ENCODE assay signal across 13 cellular contexts in the genomic region with DNA sequence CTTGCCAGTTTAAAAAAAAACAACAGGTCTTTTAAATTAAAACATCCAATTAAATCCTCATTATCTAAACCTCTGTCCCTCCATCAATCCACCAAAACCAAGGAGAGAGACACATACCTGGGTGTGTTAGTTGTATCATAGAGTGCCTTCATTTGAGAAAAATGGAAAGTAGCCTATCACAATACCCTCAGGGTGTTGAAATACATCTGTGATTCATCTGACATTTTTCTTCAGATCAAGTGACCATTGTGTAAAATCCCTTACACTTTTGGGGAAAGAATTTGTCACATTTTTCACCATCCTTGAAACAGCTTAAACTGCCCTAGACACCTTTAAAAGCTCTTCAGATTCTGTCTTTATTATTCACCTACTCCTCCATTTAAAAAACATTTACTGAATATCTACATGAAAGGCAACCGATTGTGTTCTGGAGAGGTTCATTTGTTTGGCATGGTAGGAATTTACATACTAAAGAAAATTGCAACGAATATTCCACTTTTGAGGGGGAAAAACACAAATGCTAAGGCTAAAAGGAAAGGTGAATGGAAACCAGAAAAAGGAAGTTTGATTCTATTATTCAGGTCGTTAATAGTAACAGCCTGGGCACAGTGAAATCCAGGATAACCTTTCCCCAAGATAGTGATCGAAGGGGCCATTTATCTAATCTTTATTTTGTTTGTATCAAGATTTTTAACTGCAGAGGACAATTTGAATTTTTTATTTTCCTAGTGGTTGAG.
A peak's percentile ranks its signal among the peaks of the same experiment; 100 is the strongest.
DNase-seq lines count a peak whose midpoint lies in the region; ATAC-seq and TF ChIP-seq lines count a peak whose summit lies in the region.
"Had no signal": no experiment of that assay in that cellular context is flagged by ENCODE, and none has a peak within 500 bp of the region (broad histone marks: within the 10 kb centered on the region; RNA-seq: fewer than 3 reads in every experiment).

No MANE protein-coding gene starts in this region.

- no peaks in the 10 kb centered on the region for H3K27me3 Mint-ChIP-seq in MCF 10A (ENCODE audit: insufficient read depth, unreplicated experiment)
- H3K27me3 Mint-ChIP-seq in WTC11 (ENCODE audit: low read depth), result no peaks in the 10 kb centered on the region
- H3K27me3 Mint-ChIP-seq in stimulated activated naive CD8-positive, alpha-beta T cell treated with anti-CD3 and anti-CD28 coated beads, Interleukin-15, amount 100 ng/mL, for 72 hours, result no peaks in the 10 kb centered on the region

- H3K4me3 ChIP-seq in breast epithelium, result no peak overlapping the region
- H3K4me3 ChIP-seq: SJSA1 had no signal

- H3K9me3 Mint-ChIP-seq in MCF 10A (ENCODE audit: unreplicated experiment), result no peaks in the 10 kb centered on the region
- H3K9me3 Mint-ChIP-seq in WTC11, result peaks cover 18% of the 10 kb centered on the region
- H3K9me3 Mint-ChIP-seq in stimulated activated naive CD8-positive, alpha-beta T cell treated with anti-CD3 and anti-CD28 coated beads, Interleukin-15, amount 100 ng/mL, for 72 hours, result peaks cover 13% of the 10 kb centered on the region in 2 donors

- H3K36me3 Mint-ChIP-seq in MCF 10A (ENCODE audit: insufficient read depth, unreplicated experiment) (peaks cover 4% of the 10 kb centered on the region), WTC11 (peaks cover 24% of the 10 kb centered on the region)

- no peaks in the 10 kb centered on the region for H3K9me3 ChIP-seq in breast epithelium

- no peaks in the 10 kb centered on the region for H3K27me3 ChIP-seq in breast epithelium
- H3K27me3 ChIP-seq: SJSA1 had no signal

- intact Hi-C loops in MCF 10A (cut with micrococcal nuclease), result no loop called here
- intact Hi-C loops in breast epithelium (cut with DNase I; ENCODE audit: low total_unique reads), result no loop called here

- CTCF ChIA-PET in MCF 10A (lab: Yijun Ruan, JAX), result no interaction called here
- CTCF ChIA-PET in WTC11 (lab: Charles Lee), result no interaction called here

- H3K27ac ChIP-seq in breast epithelium, result no peak overlapping the region
- H3K27ac ChIP-seq: SJSA1 had no signal

- TF ChIP-seq CTCF in MCF 10A (IDR thresholded peaks at IDR 0.05; ENCODE audit: unreplicated experiment) (no peak), breast epithelium (IDR thresholded peaks at IDR 0.05) (no peak), WTC11 (IDR thresholded peaks at IDR 0.05) (no peak)

- no peaks in the 10 kb centered on the region for H3K4me1 ChIP-seq in breast epithelium
- H3K4me1 ChIP-seq: SJSA1 had no signal

- DNase-seq in MCF 10A (ENCODE audit: unreplicated experiment), result peak; percentile 73
- DNase-seq in breast epithelium (ENCODE audit: low spot score in 2 of 2), result no peak
- no peak for DNase-seq in WTC11 (ENCODE audit: low spot score)
- DNase-seq in iPS DF 19.7 (ENCODE audit: low read depth, low spot score), result peak; percentile 56
- DNase-seq in stimulated activated naive CD8-positive, alpha-beta T cell treated with anti-CD3 and anti-CD28 coated beads, Interleukin-15, amount 100 ng/mL, for 72 hours, result no peak
- no peak for DNase-seq in pons (ENCODE audit: low spot score)
- no peak for DNase-seq in hippocampal formation (lab: John Stamatoyannopoulos, UW)
- no peak for DNase-seq in stimulated activated CD4-positive, alpha-beta T cell treated with anti-CD3 and anti-CD28 coated beads, Interleukin-4, amount 100 ng/mL, for 24 hours
- DNase-seq: activated CD4-positive, alpha-beta T cell treated with anti-CD3 and anti-CD28 coated beads, Interleukin-2, amount 50 U/mL, for 4 hours; NCI-H1436; stimulated activated CD4-positive, alpha-beta T cell treated with anti-CD3 and anti-CD28 coated beads, Interleukin-15, amount 100 ng/mL, for 24 hours; T1000 had no signal

- H3K36me3 ChIP-seq in breast epithelium, result no peaks in the 10 kb centered on the region
- H3K36me3 ChIP-seq: SJSA1 had no signal

- POLR2A ChIA-PET in MCF 10A (lab: Yijun Ruan, JAX) (interaction anchor here (1.0 to 1.5 kb wide), 2 partner anchors 13 to 14 kb away, joined by 4 read pairs; no protein-coding TSS in a partner anchor), WTC11 (lab: Charles Lee) (no interaction called here)

- BruUV-seq in MCF 10A (replicated peaks; lab: Mats Ljungman, UMichigan), result no TSS peak

- peak; percentile 60 for ATAC-seq in WTC11
- ATAC-seq in stimulated activated naive CD8-positive, alpha-beta T cell treated with anti-CD3 and anti-CD28 coated beads, Interleukin-15, amount 100 ng/mL, for 72 hours, result peak; percentile 69

- TF ChIP-seq POLR2A in breast epithelium (IDR thresholded peaks at IDR 0.05), result no peak

- peak overlapping the region; percentile 63 for H3K4me3 Mint-ChIP-seq in MCF 10A (ENCODE audit: unreplicated experiment)
- H3K4me3 Mint-ChIP-seq in WTC11, result peak overlapping the region; percentile 49
- peak overlapping the region; percentile 5 to 33 for H3K4me3 Mint-ChIP-seq in stimulated activated naive CD8-positive, alpha-beta T cell treated with anti-CD3 and anti-CD28 coated beads, Interleukin-15, amount 100 ng/mL, for 72 hours

- peak overlapping the region; percentile 86 for H3K27ac Mint-ChIP-seq in MCF 10A (ENCODE audit: low read depth, unreplicated experiment)
- peak overlapping the region; percentile 96 for H3K27ac Mint-ChIP-seq in WTC11
- peak overlapping the region; percentile 59 to 66 for H3K27ac Mint-ChIP-seq in stimulated activated naive CD8-positive, alpha-beta T cell treated with anti-CD3 and anti-CD28 coated beads, Interleukin-15, amount 100 ng/mL, for 72 hours

- H3K4me1 Mint-ChIP-seq in MCF 10A (ENCODE audit: insufficient read depth, unreplicated experiment) (peaks cover 10% of the 10 kb centered on the region), WTC11 (peaks cover 82% of the 10 kb centered on the region)
- peaks cover 43% of the 10 kb centered on the region for H3K4me1 Mint-ChIP-seq in stimulated activated naive CD8-positive, alpha-beta T cell treated with anti-CD3 and anti-CD28 coated beads, Interleukin-15, amount 100 ng/mL, for 72 hours

TF ChIP-seq in WTC11, 78 proteins besides CTCF, POLR2A, EP300 and RAD21:
- TF ChIP-seq, protein P1, sequence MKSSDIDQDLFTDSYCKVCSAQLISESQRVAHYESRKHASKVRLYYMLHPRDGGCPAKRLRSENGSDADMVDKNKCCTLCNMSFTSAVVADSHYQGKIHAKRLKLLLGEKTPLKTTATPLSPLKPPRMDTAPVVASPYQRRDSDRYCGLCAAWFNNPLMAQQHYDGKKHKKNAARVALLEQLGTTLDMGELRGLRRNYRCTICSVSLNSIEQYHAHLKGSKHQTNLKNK (CRISPR knock-in tag; IDR thresholded peaks at IDR 0.05), result peak; percentile 88; the same call in 1 of the 2 replicates
- TF ChIP-seq, protein P2, sequence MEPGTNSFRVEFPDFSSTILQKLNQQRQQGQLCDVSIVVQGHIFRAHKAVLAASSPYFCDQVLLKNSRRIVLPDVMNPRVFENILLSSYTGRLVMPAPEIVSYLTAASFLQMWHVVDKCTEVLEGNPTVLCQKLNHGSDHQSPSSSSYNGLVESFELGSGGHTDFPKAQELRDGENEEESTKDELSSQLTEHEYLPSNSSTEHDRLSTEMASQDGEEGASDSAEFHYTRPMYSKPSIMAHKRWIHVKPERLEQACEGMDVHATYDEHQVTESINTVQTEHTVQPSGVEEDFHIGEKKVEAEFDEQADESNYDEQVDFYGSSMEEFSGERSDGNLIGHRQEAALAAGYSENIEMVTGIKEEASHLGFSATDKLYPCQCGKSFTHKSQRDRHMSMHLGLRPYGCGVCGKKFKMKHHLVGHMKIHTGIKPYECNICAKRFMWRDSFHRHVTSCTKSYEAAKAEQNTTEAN (CRISPR knock-in tag; IDR thresholded peaks at IDR 0.05), result peak; percentile 89; the same call in 1 of the 2 replicates
- TF ChIP-seq NFATC4 (CRISPR knock-in tag; IDR thresholded peaks at IDR 0.05), result no peak
TF ChIP-seq in WTC11: peak in this region for 2.

Comparison
In these comparisons a context has a peak if more than half of its experiments do, and no peak if none do; other contexts are left out.
1. DNase-seq: peak in MCF 10A (single experiment) and iPS DF 19.7 (single experiment); none in breast epithelium (0 of 2), WTC11 (single experiment), stimulated activated naive CD8-positive, alpha-beta T cell treated with anti-CD3 and anti-CD28 coated beads, Interleukin-15, amount 100 ng/mL, for 72 hours (0 of 2), pons (single experiment), hippocampal formation (0 of 2) and stimulated activated CD4-positive, alpha-beta T cell treated with anti-CD3 and anti-CD28 coated beads, Interleukin-4, amount 100 ng/mL, for 24 hours (single experiment).
2. Peak in every context shown above with its lines, with median percentiles within 50 percentile points of each other: H3K27ac Mint-ChIP-seq and H3K4me3 Mint-ChIP-seq.